1 cellular context compared by ENCODE assay signal in the genomic region with DNA sequence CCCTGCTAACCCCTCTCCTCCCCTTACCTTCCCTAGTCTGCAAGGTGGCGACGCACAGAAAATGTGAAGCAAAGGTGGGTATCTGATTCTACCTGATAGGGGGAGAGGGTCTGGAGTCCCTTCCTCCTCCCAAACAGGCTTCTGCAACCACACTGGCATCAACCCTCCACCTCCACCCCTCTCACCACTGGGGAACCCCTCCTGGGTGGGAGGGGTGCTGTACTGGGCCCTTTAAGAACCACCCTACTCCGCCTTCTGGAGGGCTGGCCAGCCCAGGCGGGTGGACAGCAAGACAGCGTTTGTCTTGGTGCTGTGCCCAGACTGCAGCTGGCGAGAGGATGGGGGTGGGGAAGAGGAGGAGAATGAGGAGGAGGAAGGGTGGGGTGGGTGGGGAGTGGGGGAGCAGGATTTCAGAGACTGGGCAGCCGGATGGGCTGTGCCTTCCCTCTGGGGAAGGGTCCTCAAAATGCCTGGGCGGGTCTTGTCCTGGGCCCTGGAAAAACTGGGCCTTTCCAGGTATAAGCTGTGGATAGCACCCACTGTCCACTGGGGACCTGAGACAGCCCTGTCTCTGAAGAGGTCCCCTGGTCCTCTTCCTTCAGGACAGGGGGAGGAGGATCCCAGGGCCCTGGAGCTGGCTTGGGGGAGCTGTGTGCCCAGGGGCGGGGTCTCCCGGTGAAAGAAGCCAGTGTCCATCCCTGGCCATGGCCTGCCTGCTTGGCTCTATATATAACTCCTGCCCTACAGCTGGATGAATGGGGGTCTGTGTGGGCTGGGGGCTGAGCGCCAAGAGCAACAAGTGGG.
TF ChIP-seq lines count a peak whose summit lies in the region.

No MANE protein-coding gene starts in this region.

TF ChIP-seq in HEK293T, 16 proteins besides CTCF, POLR2A, EP300 and RAD21 (continued from another document):
- TF ChIP-seq, protein P1, sequence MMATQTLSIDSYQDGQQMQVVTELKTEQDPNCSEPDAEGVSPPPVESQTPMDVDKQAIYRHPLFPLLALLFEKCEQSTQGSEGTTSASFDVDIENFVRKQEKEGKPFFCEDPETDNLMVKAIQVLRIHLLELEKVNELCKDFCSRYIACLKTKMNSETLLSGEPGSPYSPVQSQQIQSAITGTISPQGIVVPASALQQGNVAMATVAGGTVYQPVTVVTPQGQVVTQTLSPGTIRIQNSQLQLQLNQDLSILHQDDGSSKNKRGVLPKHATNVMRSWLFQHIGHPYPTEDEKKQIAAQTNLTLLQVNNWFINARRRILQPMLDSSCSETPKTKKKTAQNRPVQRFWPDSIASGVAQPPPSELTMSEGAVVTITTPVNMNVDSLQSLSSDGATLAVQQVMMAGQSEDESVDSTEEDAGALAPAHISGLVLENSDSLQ (IDR thresholded peaks at IDR 0.05) = no peak
- TF ChIP-seq BHLHE40 (IDR thresholded peaks at IDR 0.05; ENCODE audit: borderline replicate concordance) = no peak
- no peak for TF ChIP-seq CTBP1 (IDR thresholded peaks at IDR 0.05; ENCODE audit: borderline replicate concordance)
- TF ChIP-seq SUZ12 (IDR thresholded peaks at IDR 0.05) = no peak
- no peak for TF ChIP-seq FOXM1 (IDR thresholded peaks at IDR 0.05; ENCODE audit: borderline replicate concordance)
- no peak for TF ChIP-seq ARNT (IDR thresholded peaks at IDR 0.05)
- TF ChIP-seq HDGF (IDR thresholded peaks at IDR 0.05; ENCODE audit: borderline replicate concordance) = no peak
- TF ChIP-seq LEF1 (IDR thresholded peaks at IDR 0.05; ENCODE audit: borderline replicate concordance) = no peak
- TF ChIP-seq SP1 (IDR thresholded peaks at IDR 0.05) = no peak
- TF ChIP-seq ELF4 (IDR thresholded peaks at IDR 0.05) = no peak
- TF ChIP-seq FOXA1 (IDR thresholded peaks at IDR 0.05) = no peak
- TF ChIP-seq L3MBTL2 (conservative IDR thresholded peaks at IDR 0.05) = no peak
TF ChIP-seq in HEK293T: peak in this region for 0.
